16 cellular contexts compared by ENCODE assay signal in genomic region chr15:77555232-77555631, GRCh38.
DNase-seq lines count a peak whose midpoint lies in the region; ATAC-seq and TF ChIP-seq lines count a peak whose summit lies in the region.
"Had no signal": no experiment of that assay in that cellular context is flagged by ENCODE, and none has a peak within 500 bp of the region (broad histone marks: within the 10 kb centered on the region; RNA-seq: fewer than 3 reads in every experiment).

No MANE protein-coding gene starts in this region.

- H3K27me3 Mint-ChIP-seq in endodermal cell (ENCODE audit: insufficient read depth) (peaks cover 26% of the 10 kb centered on the region), neural progenitor cell (ENCODE audit: insufficient read depth, low read depth) (peaks cover 15% of the 10 kb centered on the region)

- CTCF ChIA-PET in HEK293 (lab: Yijun Ruan, JAX) = interaction anchor here (1.6 kb wide), 1 partner anchor 11 kb away, joined by 8 read pairs; no protein-coding TSS in a partner anchor

- H3F3A ChIP-seq in neural progenitor cell (ENCODE audit: low read depth) = no peaks in the 10 kb centered on the region

- H3K27me3 ChIP-seq in endodermal cell (ENCODE audit: control insufficient read depth, insufficient read depth, low read length, poor library complexity, severe bottlenecking) (peaks cover 17% of the 10 kb centered on the region), neural progenitor cell (no peaks in the 10 kb centered on the region), prostate gland (replicated peaks; ENCODE audit: insufficient read depth) (no peaks in the 10 kb centered on the region)

- H3K4me1 ChIP-seq in HEK293 (ENCODE audit: control insufficient read depth, insufficient read depth, low read length) = no peaks in the 10 kb centered on the region
- H3K4me1 ChIP-seq in endodermal cell (ENCODE audit: control insufficient read depth, insufficient read depth, low read length) = peaks cover 7% of the 10 kb centered on the region
- H3K4me1 ChIP-seq in neural progenitor cell = peaks cover 37% of the 10 kb centered on the region
- no peaks in the 10 kb centered on the region for H3K4me1 ChIP-seq in prostate gland (replicated peaks)

- H3K4me3 ChIP-seq in HEK293 (ENCODE audit: low read depth, low read length) (no peak overlapping the region), endodermal cell (ENCODE audit: low read length) (no peak overlapping the region), neural progenitor cell (no peak overlapping the region), prostate gland (no peak overlapping the region)

- no peaks in the 10 kb centered on the region for H3K79me2 ChIP-seq in neural progenitor cell (ENCODE audit: low read depth)

- no peak for ATAC-seq in GM18867 (IDR thresholded peaks at IDR 0.05; ENCODE audit: unreplicated experiment)
- ATAC-seq: HCT116, HepG2 had no signal

- H3K4me3 Mint-ChIP-seq in endodermal cell = no peak overlapping the region
- no peak overlapping the region for H3K4me3 Mint-ChIP-seq in neural progenitor cell
- H3K4me3 Mint-ChIP-seq: CD4-positive, alpha-beta T cell had no signal

- intact Hi-C loops in prostate gland (cut with DNase I) = no loop called here

- 95 to 100% methylated on average over 5 to 8 of the region's 8 CpGs for WGBS in endodermal cell (ENCODE audit: insufficient coverage in 1 of 2, insufficient read length in 1 of 2), 2 experiments
- WGBS in prostate gland = 91% methylated on average over 8 of the region's 8 CpGs

- no peaks in the 10 kb centered on the region for H3K36me3 Mint-ChIP-seq in endodermal cell (ENCODE audit: low read depth)
- H3K36me3 Mint-ChIP-seq in neural progenitor cell = no peaks in the 10 kb centered on the region

- TF ChIP-seq POLR2A in prostate gland (IDR thresholded peaks at IDR 0.05) = no peak

- peak overlapping the region; percentile 4 for H3K4me2 ChIP-seq in neural progenitor cell

- POLR2A ChIA-PET in HEK293 (lab: Yijun Ruan, JAX) = no interaction called here

- H3K27ac ChIP-seq in HEK293 (ENCODE audit: extremely low read depth, low read depth, low read length) (no peak overlapping the region), caudate nucleus (ENCODE audit: low read depth, low read length) (peak overlapping the region; percentile 87), endodermal cell (ENCODE audit: low read depth, low read length) (peak overlapping the region; percentile 55), neural progenitor cell (no peak overlapping the region), prostate gland (no peak overlapping the region)

- no peak overlapping the region for H3K9ac ChIP-seq in endodermal cell (ENCODE audit: extremely low read depth, low read length, poor library complexity, severe bottlenecking)
- H3K9ac ChIP-seq in neural progenitor cell = no peak overlapping the region

- no peak for DNase-seq in caudate nucleus (lab: John Stamatoyannopoulos, UW)
- no peak for DNase-seq in endodermal cell
- DNase-seq in neural progenitor cell (ENCODE audit: low spot score) = no peak
- no peak for DNase-seq in activated CD8-positive, alpha-beta memory T cell treated with anti-CD3 and anti-CD28 coated beads, Interleukin-2, amount 50 U/mL, for 4 hours
- no peak for DNase-seq in A172 (ENCODE audit: low spot score)
- DNase-seq in prostate gland (ENCODE audit: low spot score) = no peak
- DNase-seq: 8988T; ACHN; CD4-positive, alpha-beta T cell; DMS153; DMS79 treated with DMSO at 0.1 percent for 48 hours; EL had no signal

- H3K9me3 Mint-ChIP-seq in endodermal cell = no peaks in the 10 kb centered on the region
- H3K9me3 Mint-ChIP-seq in neural progenitor cell = peaks cover 6% of the 10 kb centered on the region
- H3K9me3 Mint-ChIP-seq: CD4-positive, alpha-beta T cell had no signal

- H3K27ac Mint-ChIP-seq in endodermal cell (no peak overlapping the region), neural progenitor cell (peak overlapping the region; percentile 74)
- H3K27ac Mint-ChIP-seq: CD4-positive, alpha-beta T cell had no signal

- H3K9me3 ChIP-seq in HEK293 (ENCODE audit: control insufficient read depth, insufficient read depth, low read depth, low read length) (no peaks in the 10 kb centered on the region), endodermal cell (ENCODE audit: control insufficient read depth, low read length) (no peaks in the 10 kb centered on the region), neural progenitor cell (ENCODE audit: low read depth) (no peaks in the 10 kb centered on the region), prostate gland (no peaks in the 10 kb centered on the region)

- peaks cover 28% of the 10 kb centered on the region for H3K4me1 Mint-ChIP-seq in endodermal cell
- peaks cover 53% of the 10 kb centered on the region for H3K4me1 Mint-ChIP-seq in neural progenitor cell

- H3K36me3 ChIP-seq in HEK293 (ENCODE audit: control insufficient read depth in 2 of 2, insufficient read depth in 1 of 2, low read length in 2 of 2) = no peaks in the 10 kb centered on the region
- no peaks in the 10 kb centered on the region for H3K36me3 ChIP-seq in endodermal cell (ENCODE audit: control insufficient read depth, insufficient read depth, low read length)
- H3K36me3 ChIP-seq in neural progenitor cell = no peaks in the 10 kb centered on the region
- no peaks in the 10 kb centered on the region for H3K36me3 ChIP-seq in prostate gland

- no peaks in the 10 kb centered on the region for H4K20me1 ChIP-seq in neural progenitor cell (ENCODE audit: low read depth)

- H2AFZ ChIP-seq in neural progenitor cell (replicated peaks) = no peak overlapping the region

- no peak for TF ChIP-seq CTCF in HEK293 (tag by site-specific recombination; IDR thresholded peaks at IDR 0.05)
- no peak for TF ChIP-seq CTCF in endodermal cell (conservative IDR thresholded peaks at IDR 0.05)
- TF ChIP-seq CTCF in neural progenitor cell (IDR thresholded peaks at IDR 0.05) = no peak
- TF ChIP-seq CTCF in prostate gland (IDR thresholded peaks at IDR 0.05) = no peak

TF ChIP-seq in HEK293, 187 proteins besides CTCF, POLR2A, EP300 and RAD21:
- TF ChIP-seq ZNF473 (tag by site-specific recombination; IDR thresholded peaks at IDR 0.05) (no peak), ZBTB17 (tag by site-specific recombination; IDR thresholded peaks at IDR 0.05) (peak; percentile 70)

Comparison
In these comparisons a context has a peak if more than half of its experiments do, and no peak if none do; other contexts are left out.
1. H3K27ac ChIP-seq: peak in caudate nucleus (single experiment) and endodermal cell (single experiment); none in HEK293 (single experiment), neural progenitor cell (single experiment) and prostate gland (0 of 2).